Comparison of ENCODE assay signal across 16 cellular contexts in the genomic region with DNA sequence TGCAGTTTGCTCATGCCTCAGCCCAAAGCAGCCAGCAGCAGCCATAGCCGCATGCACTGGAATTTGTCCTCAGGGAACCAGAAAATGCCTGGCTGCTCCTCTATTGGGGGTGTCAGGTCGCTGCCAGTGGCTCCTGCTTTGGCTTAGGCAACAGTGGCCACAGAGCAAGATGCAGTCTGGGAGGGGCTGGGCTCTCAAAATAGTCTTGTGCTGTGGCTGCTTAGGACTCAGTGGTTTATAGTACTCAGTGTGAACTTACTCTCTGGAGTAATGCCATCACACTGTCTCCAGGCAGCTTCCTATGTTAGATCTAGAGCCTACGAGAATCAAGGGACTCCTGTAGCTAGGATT. TPM values are rescaled to one million over a fixed set of nuclear protein-coding genes. Genes with fewer than 3 reads are reported as not detected.
A peak's percentile ranks its signal among the peaks of the same experiment; 100 is the strongest.
DNase-seq lines count a peak whose midpoint lies in the region; ATAC-seq and TF ChIP-seq lines count a peak whose summit lies in the region.
"Had no signal": no experiment of that assay in that cellular context is flagged by ENCODE, and none has a peak within 500 bp of the region (broad histone marks: within the 10 kb centered on the region; RNA-seq: fewer than 3 reads in every experiment).

No MANE protein-coding gene starts in this region.

- peak overlapping the region in 4 of 10 donors; percentile 3 to 68 (median 38) for H3K4me3 Mint-ChIP-seq in naive thymus-derived CD4-positive, alpha-beta T cell
- no peak overlapping the region for H3K4me3 Mint-ChIP-seq in endothelial cell (ENCODE audit: unreplicated experiment)
- H3K4me3 Mint-ChIP-seq: H9 had no signal

- intact Hi-C loops in Right ventricle myocardium inferior (cut with DNase I) (no loop called here), Right ventricle myocardium superior (cut with DNase I) (no loop called here)
- intact Hi-C loops in naive thymus-derived CD4-positive, alpha-beta T cell (cut with micrococcal nuclease): no loop called here

- H3K4me3 ChIP-seq in right atrium auricular region: no peak overlapping the region
- no peak overlapping the region for H3K4me3 ChIP-seq in naive thymus-derived CD4-positive, alpha-beta T cell (ENCODE audit: low read length)
- H3K4me3 ChIP-seq: cardiac muscle cell had no signal

- peak overlapping the region in 2 of 9 donors; percentile 6 to 18 for H3K27ac Mint-ChIP-seq in naive thymus-derived CD4-positive, alpha-beta T cell
- no peak overlapping the region for H3K27ac Mint-ChIP-seq in endothelial cell (ENCODE audit: unreplicated experiment)

- H3K4me1 Mint-ChIP-seq in naive thymus-derived CD4-positive, alpha-beta T cell: peaks cover 62 to 98% (median 94%) of the 10 kb centered on the region in 7 donors
- no peaks in the 10 kb centered on the region for H3K4me1 Mint-ChIP-seq in endothelial cell (ENCODE audit: unreplicated experiment)

- H3K27ac ChIP-seq in right atrium auricular region: no peak overlapping the region
- no peak overlapping the region for H3K27ac ChIP-seq in naive thymus-derived CD4-positive, alpha-beta T cell (ENCODE audit: low read depth, low read length)
- H3K27ac ChIP-seq: cardiac muscle cell, KMS-11 had no signal

- no peaks in the 10 kb centered on the region for H3K27me3 ChIP-seq in right atrium auricular region
- no peaks in the 10 kb centered on the region for H3K27me3 ChIP-seq in naive thymus-derived CD4-positive, alpha-beta T cell (ENCODE audit: control insufficient read depth in 2 of 2, insufficient read depth in 2 of 2, low read length in 2 of 2)
- H3K27me3 ChIP-seq: cardiac muscle cell had no signal

- no peaks in the 10 kb centered on the region for H3K27me3 Mint-ChIP-seq in naive thymus-derived CD4-positive, alpha-beta T cell
- peaks cover 3% of the 10 kb centered on the region for H3K27me3 Mint-ChIP-seq in endothelial cell (ENCODE audit: unreplicated experiment)
- H3K27me3 Mint-ChIP-seq: activated naive CD4-positive, alpha-beta T cell treated with anti-CD3 and anti-CD28 coated beads, Interleukin-2, amount 50 U/mL, for 24 hours had no signal

- peaks cover 44 to 88% (median 84%) of the 10 kb centered on the region in 5 donors for H3K36me3 Mint-ChIP-seq in naive thymus-derived CD4-positive, alpha-beta T cell
- H3K36me3 Mint-ChIP-seq in endothelial cell (ENCODE audit: low read depth, unreplicated experiment): peaks cover 11% of the 10 kb centered on the region

- peaks cover 0 to 8% of the 10 kb centered on the region in 2 donors for H3K9me3 ChIP-seq in right atrium auricular region
- no peaks in the 10 kb centered on the region for H3K9me3 ChIP-seq in naive thymus-derived CD4-positive, alpha-beta T cell (ENCODE audit: control insufficient read depth in 2 of 3, low read length in 3 of 3)

- H3K9me3 Mint-ChIP-seq in naive thymus-derived CD4-positive, alpha-beta T cell: peaks cover 0 to 31% (median 9%) of the 10 kb centered on the region in 11 donors
- H3K9me3 Mint-ChIP-seq in endothelial cell (ENCODE audit: unreplicated experiment): no peaks in the 10 kb centered on the region

- TF ChIP-seq CTCF in right atrium auricular region (IDR thresholded peaks at IDR 0.05) (no peak), endothelial cell (IDR thresholded peaks at IDR 0.05; ENCODE audit: unreplicated experiment) (no peak)

- CTCF ChIA-PET in naive thymus-derived CD4-positive, alpha-beta T cell (lab: Charles Lee): no interaction called here

- H3K36me3 ChIP-seq in right atrium auricular region: peaks cover 8% of the 10 kb centered on the region
- H3K36me3 ChIP-seq in naive thymus-derived CD4-positive, alpha-beta T cell (ENCODE audit: control insufficient read depth in 2 of 3, insufficient read depth in 3 of 3, low read length in 3 of 3): peaks cover 0 to 41% (median 19%) of the 10 kb centered on the region in 3 experiments
- H3K36me3 ChIP-seq: cardiac muscle cell had no signal

- POLR2A ChIA-PET in naive thymus-derived CD4-positive, alpha-beta T cell (lab: Charles Lee): interaction anchor here (0.9 to 1.3 kb wide), 2 partner anchors 25 to 67 kb away, joined by 3 read pairs; a partner anchor contains a TSS

- peak; percentile 94 for ATAC-seq in Right ventricle myocardium inferior
- ATAC-seq in Right ventricle myocardium superior (ENCODE audit: poor library complexity): peak; percentile 90
- ATAC-seq in naive thymus-derived CD4-positive, alpha-beta T cell: peak; percentile 53
- no peak for ATAC-seq in GM19023 (IDR thresholded peaks at IDR 0.05; ENCODE audit: unreplicated experiment)
- ATAC-seq in GM19467 (IDR thresholded peaks at IDR 0.05; ENCODE audit: unreplicated experiment): no peak

- no peak for DNase-seq in Right ventricle myocardium inferior (ENCODE audit: missing footprints)
- no peak for DNase-seq in right atrium auricular region (ENCODE audit: low spot score)
- DNase-seq in Right ventricle myocardium superior: peak; percentile 49
- no peak for DNase-seq in naive thymus-derived CD4-positive, alpha-beta T cell
- DNase-seq in endothelial cell (ENCODE audit: low spot score): no peak
- no peak for DNase-seq in anterior cingulate cortex (lab: John Stamatoyannopoulos, UW)
- DNase-seq: activated CD4-positive, alpha-beta T cell treated with anti-CD3 and anti-CD28 coated beads for 4 hours; effector memory CD4-positive, alpha-beta T cell; hypothalamus; NCI-H1105 treated with DMSO at 0.1 percent for 48 hours had no signal

- peaks cover 0 to 14% of the 10 kb centered on the region in 2 donors for H3K4me1 ChIP-seq in right atrium auricular region
- peaks cover 0 to 60% of the 10 kb centered on the region in 2 donors for H3K4me1 ChIP-seq in naive thymus-derived CD4-positive, alpha-beta T cell (ENCODE audit: control insufficient read depth in 2 of 2, insufficient read depth in 2 of 2, low read length in 2 of 2)

RNA-seq across cellular contexts. Expression of a gene that starts 25.1 kb away (rescaled TPM):
- 68.9 TPM for total RNA-seq in Right ventricle myocardium inferior
- total RNA-seq in right atrium auricular region: 100 to 1,000 TPM; 109 to 117 TPM
- 73.6 TPM for total RNA-seq in Right ventricle myocardium superior
- total RNA-seq in naive thymus-derived CD4-positive, alpha-beta T cell: 100 to 1,000 TPM; 122 to 264 (median 134) TPM
- polyA plus RNA-seq in naive thymus-derived CD4-positive, alpha-beta T cell: 100 to 1,000 TPM; 115 to 185 TPM
- 16.0 TPM for total RNA-seq in endothelial cell (ENCODE audit: unreplicated experiment)

Comparison
In these comparisons a context has a peak if more than half of its experiments do, and no peak if none do; other contexts are left out.
1. ATAC-seq: peak in Right ventricle myocardium inferior (single experiment), Right ventricle myocardium superior (single experiment) and naive thymus-derived CD4-positive, alpha-beta T cell (single experiment); none in GM19023 (single experiment) and GM19467 (single experiment).